Comparison of ENCODE assay signal across 11 cellular contexts in genomic region chr17:1606352-1606985, GRCh38. TPM values are rescaled to one million over a fixed set of nuclear protein-coding genes. Genes with fewer than 3 reads are reported as not detected.
A peak's percentile ranks its signal among the peaks of the same experiment; 100 is the strongest.
DNase-seq lines count a peak whose midpoint lies in the region; ATAC-seq lines count a peak whose summit lies in the region.
"Had no signal": no experiment of that assay in that cellular context is flagged by ENCODE, and none has a peak within 500 bp of the region (broad histone marks: within the 10 kb centered on the region; RNA-seq: fewer than 3 reads in every experiment).

No MANE protein-coding gene starts in this region.

- H3K9me3 Mint-ChIP-seq in IgD-negative memory B cell, result no peaks in the 10 kb centered on the region
- no peaks in the 10 kb centered on the region for H3K9me3 Mint-ChIP-seq in effector memory CD8-positive, alpha-beta T cell
- H3K9me3 Mint-ChIP-seq: activated naive CD4-positive, alpha-beta T cell treated with anti-CD3 and anti-CD28 coated beads, Interleukin-2, amount 50 U/mL, for 72 hours had no signal

- H3K27me3 Mint-ChIP-seq in IgD-negative memory B cell, result no peaks in the 10 kb centered on the region
- no peaks in the 10 kb centered on the region for H3K27me3 Mint-ChIP-seq in effector memory CD8-positive, alpha-beta T cell

- peaks cover 12 to 16% (median 14%) of the 10 kb centered on the region in 3 donors for H3K4me1 Mint-ChIP-seq in IgD-negative memory B cell
- peaks cover 3 to 5% of the 10 kb centered on the region in 2 donors for H3K4me1 Mint-ChIP-seq in effector memory CD8-positive, alpha-beta T cell (ENCODE audit: low read depth in 2 of 2)

- peak; percentile 65 for DNase-seq in activated CD8-positive, alpha-beta memory T cell treated with anti-CD3 and anti-CD28 coated beads for 24 hours
- no peak for DNase-seq in activated CD8-positive, alpha-beta memory T cell treated with anti-CD3 and anti-CD28 coated beads, Interleukin-2, amount 50 U/mL, for 4 hours
- peak; percentile 64 for DNase-seq in left kidney (ENCODE audit: low read depth, low spot score)
- peak; percentile 65 for DNase-seq in stimulated activated naive CD8-positive, alpha-beta T cell treated with anti-CD3 and anti-CD28 coated beads, Interleukin-15, Interleukin-2, amounts not matched to agents 100 U/mL and 50 U/mL, for 24 hours
- no peak for DNase-seq in effector memory CD8-positive, alpha-beta T cell
- DNase-seq in midbrain (lab: John Stamatoyannopoulos, UW), result no peak
- DNase-seq in middle frontal gyrus (ENCODE audit: extremely low spot score, low spot score), result no peak
- DNase-seq: NCI-H1436 had no signal

- ATAC-seq in stimulated activated naive CD8-positive, alpha-beta T cell treated with anti-CD3 and anti-CD28 coated beads, Interleukin-15, Interleukin-2, amounts not matched to agents 100 U/mL and 50 U/mL, for 24 hours, result no peak
- no peak for ATAC-seq in effector memory CD8-positive, alpha-beta T cell (replicated peaks)

- peak overlapping the region; percentile 64 to 93 (median 74) for H3K4me3 Mint-ChIP-seq in IgD-negative memory B cell
- peak overlapping the region in 1 of 2 donors; percentile 46 for H3K4me3 Mint-ChIP-seq in effector memory CD8-positive, alpha-beta T cell
- H3K4me3 Mint-ChIP-seq: neural crest cell had no signal

- H3K36me3 Mint-ChIP-seq in IgD-negative memory B cell, result peaks cover 13% of the 10 kb centered on the region
- peaks cover 6% of the 10 kb centered on the region for H3K36me3 Mint-ChIP-seq in effector memory CD8-positive, alpha-beta T cell (ENCODE audit: insufficient read depth)

- H3K27ac Mint-ChIP-seq in IgD-negative memory B cell, result peak overlapping the region in 2 of 3 donors; percentile 59 to 91
- H3K27ac Mint-ChIP-seq in effector memory CD8-positive, alpha-beta T cell, result no peak overlapping the region

RNA-seq across cellular contexts. Expression of gene SLC43A2, which starts 22.2 kb away (rescaled TPM):
- 27.3 TPM for polyA plus RNA-seq in IgD-negative memory B cell

RNA-seq across cellular contexts. Expression of gene SCARF1, which starts 39.1 kb away (rescaled TPM):
- polyA plus RNA-seq in IgD-negative memory B cell, result 0.19 TPM

RNA-seq across cellular contexts. Expression of gene RILP, which starts 43.2 kb away (rescaled TPM):
- polyA plus RNA-seq in IgD-negative memory B cell, result 2.6 TPM

RNA-seq across cellular contexts. Expression of gene PITPNA, which starts 43.9 kb away (rescaled TPM):
- 32.1 TPM for polyA plus RNA-seq in IgD-negative memory B cell

Comparison
In these comparisons a context has a peak if more than half of its experiments do, and no peak if none do; other contexts are left out.
1. DNase-seq: peak in activated CD8-positive, alpha-beta memory T cell treated with anti-CD3 and anti-CD28 coated beads for 24 hours (single experiment), left kidney (single experiment) and stimulated activated naive CD8-positive, alpha-beta T cell treated with anti-CD3 and anti-CD28 coated beads, Interleukin-15, Interleukin-2, amounts not matched to agents 100 U/mL and 50 U/mL, for 24 hours (single experiment); none in activated CD8-positive, alpha-beta memory T cell treated with anti-CD3 and anti-CD28 coated beads, Interleukin-2, amount 50 U/mL, for 4 hours (single experiment), effector memory CD8-positive, alpha-beta T cell (0 of 3), midbrain (single experiment) and middle frontal gyrus (single experiment).
2. H3K27ac Mint-ChIP-seq: peak in IgD-negative memory B cell (2 of 3); none in effector memory CD8-positive, alpha-beta T cell (0 of 2).